In genomic region chr2:68158134-68158447, GRCh38 we compare ENCODE assay signal across 8 cellular contexts. TPM values are rescaled to one million over a fixed set of nuclear protein-coding genes. Genes with fewer than 3 reads are reported as not detected.
A peak's percentile ranks its signal among the peaks of the same experiment; 100 is the strongest.
DNase-seq lines count a peak whose midpoint lies in the region; ATAC-seq and TF ChIP-seq lines count a peak whose summit lies in the region.

No MANE protein-coding gene starts in this region.

- peaks cover 2% of the 10 kb centered on the region for H3K36me3 Mint-ChIP-seq in IgD-negative memory B cell
- H3K36me3 Mint-ChIP-seq in naive thymus-derived CD8-positive, alpha-beta T cell: peaks cover 8 to 40% (median 14%) of the 10 kb centered on the region in 3 donors

- H3K4me3 ChIP-seq in AG09309 (ENCODE audit: control insufficient read depth, low read depth, low read length): peak overlapping the region; percentile 99

- H3K27me3 Mint-ChIP-seq in IgD-negative memory B cell: no peaks in the 10 kb centered on the region
- no peaks in the 10 kb centered on the region for H3K27me3 Mint-ChIP-seq in naive thymus-derived CD8-positive, alpha-beta T cell

- DNase-seq in AG09309 (ENCODE audit: low read depth) (no peak), mesenteric fat pad (ENCODE audit: low spot score) (no peak), superior temporal gyrus (ENCODE audit: extremely low spot score) (no peak)
- no peak for DNase-seq in naive thymus-derived CD8-positive, alpha-beta T cell
- no peak for DNase-seq in activated CD4-positive, alpha-beta T cell treated with anti-CD3 and anti-CD28 coated beads for 1 hour

- H3K27ac ChIP-seq in cingulate gyrus (ENCODE audit: low read depth, low read length): peak overlapping the region; percentile 100

- H3K27ac Mint-ChIP-seq in IgD-negative memory B cell: peak overlapping the region; percentile 88 to 100 (median 98)
- H3K27ac Mint-ChIP-seq in naive thymus-derived CD8-positive, alpha-beta T cell: peak overlapping the region; percentile 99 to 100 (median 100)

- no peak for ATAC-seq in naive thymus-derived CD8-positive, alpha-beta T cell
- ATAC-seq in HG03175 (IDR thresholded peaks at IDR 0.05; ENCODE audit: unreplicated experiment): no peak

- no peaks in the 10 kb centered on the region for H3K9me3 Mint-ChIP-seq in IgD-negative memory B cell
- H3K9me3 Mint-ChIP-seq in naive thymus-derived CD8-positive, alpha-beta T cell: no peaks in the 10 kb centered on the region

- peaks cover 23 to 38% (median 26%) of the 10 kb centered on the region in 3 donors for H3K4me1 Mint-ChIP-seq in IgD-negative memory B cell
- peaks cover 21 to 59% (median 53%) of the 10 kb centered on the region in 4 donors for H3K4me1 Mint-ChIP-seq in naive thymus-derived CD8-positive, alpha-beta T cell

- POLR2A ChIA-PET in naive thymus-derived CD8-positive, alpha-beta T cell (lab: Charles Lee): interaction anchor here (0.6 to 2.5 kb wide), 8 partner anchors 10 to 96 kb away, joined by 3 to 30 read pairs (median 6); partner anchors contain the start of genes C1D and PPP3R1

- TF ChIP-seq CTCF in AG09309 (IDR thresholded peaks at IDR 0.05; ENCODE audit: control insufficient read depth, insufficient read depth, low read depth, low read length, missing control alignments): no peak

- peak overlapping the region; percentile 82 to 99 (median 96) for H3K4me3 Mint-ChIP-seq in IgD-negative memory B cell
- peak overlapping the region; percentile 89 to 99 (median 98) for H3K4me3 Mint-ChIP-seq in naive thymus-derived CD8-positive, alpha-beta T cell

RNA-seq across cellular contexts. Expression of gene PNO1, which starts 0.4 kb away (rescaled TPM):
- 17.9 TPM for polyA plus RNA-seq in IgD-negative memory B cell
- total RNA-seq in naive thymus-derived CD8-positive, alpha-beta T cell: 10 to 100 TPM; 11.8 to 13.6 TPM
- 10 to 100 TPM; 19.6 to 24.5 (median 20.1) TPM for polyA plus RNA-seq in naive thymus-derived CD8-positive, alpha-beta T cell
- 26.4 TPM for total RNA-seq in mesenteric fat pad
